In the genomic region with DNA sequence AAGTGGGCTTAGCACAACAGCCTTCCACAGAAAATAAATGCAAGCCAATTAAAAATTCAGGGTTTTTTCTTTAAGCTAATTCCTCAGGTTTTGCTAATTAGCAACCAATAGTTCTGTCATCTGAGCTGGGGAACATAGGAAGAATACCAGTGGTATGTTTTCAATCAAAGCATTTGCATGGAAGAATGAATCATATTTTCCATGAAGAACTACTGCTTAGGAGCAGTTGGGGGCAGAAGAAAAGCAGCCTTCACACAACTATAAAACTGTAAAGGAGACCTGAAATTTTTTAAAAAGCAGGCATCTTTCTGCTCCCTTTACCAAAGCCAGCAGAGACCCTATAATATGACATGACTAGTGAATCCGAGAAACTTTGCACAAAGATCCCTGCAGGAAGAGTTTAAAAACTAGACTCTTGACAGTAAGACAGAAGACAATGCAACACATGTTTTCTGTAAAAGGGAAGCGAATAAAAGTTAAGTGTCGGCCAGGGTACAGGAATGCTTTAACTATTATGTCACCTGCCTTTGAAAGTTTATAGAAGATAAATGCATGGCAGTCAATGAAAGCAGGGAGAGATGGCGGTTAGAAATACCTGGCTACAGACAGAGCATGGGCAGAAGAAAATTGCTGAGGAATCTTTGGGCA, we compare ENCODE assay signal across 23 cellular contexts.
A peak's percentile ranks its signal among the peaks of the same experiment; 100 is the strongest.
DNase-seq lines count a peak whose midpoint lies in the region; ATAC-seq and TF ChIP-seq lines count a peak whose summit lies in the region.
"Had no signal": no experiment of that assay in that cellular context is flagged by ENCODE, and none has a peak within 500 bp of the region (broad histone marks: within the 10 kb centered on the region; RNA-seq: fewer than 3 reads in every experiment).

No MANE protein-coding gene starts in this region.

- TF ChIP-seq CTCF in fibroblast of mammary gland (conservative IDR thresholded peaks at IDR 0.05; ENCODE audit: control insufficient read depth, insufficient read depth, low read depth, low read length) = peak; percentile 24

- H3K36me3 ChIP-seq in SK-N-MC (ENCODE audit: insufficient read depth, low read length) = no peaks in the 10 kb centered on the region
- H3K36me3 ChIP-seq in HAP-1 (replicated peaks) = peaks cover 6% of the 10 kb centered on the region

- in situ Hi-C loops in HAP-1 (cut with MboI; ENCODE audit: low sequenced_read_pairs) = no loop called here

- H3K4me1 ChIP-seq in HAP-1 = peaks cover 16% of the 10 kb centered on the region

- ATAC-seq in HG03139 (IDR thresholded peaks at IDR 0.05; ENCODE audit: unreplicated experiment) = no peak
- ATAC-seq: Right ventricle myocardium inferior; stimulated activated effector memory CD8-positive, alpha-beta T cell treated with anti-CD3 and anti-CD28 coated beads, Interleukin-12 subunit alpha, Interleukin-12 subunit beta, amount 100 ng/mL, for 72 hours had no signal

- peak overlapping the region; percentile 60; the same call in 1 of the 2 replicates for H3K27ac ChIP-seq in SK-N-MC

- H3K4me3 ChIP-seq in SK-N-MC (peak overlapping the region; percentile 73), fibroblast of mammary gland (ENCODE audit: control insufficient read depth, low read depth, low read length) (no peak overlapping the region), HAP-1 (no peak overlapping the region)

- peak; percentile 61 for DNase-seq in AG20443 (ENCODE audit: low spot score)
- no peak for DNase-seq in SK-N-MC (ENCODE audit: low read depth, low spot score)
- peak; percentile 74 for DNase-seq in fibroblast of mammary gland (ENCODE audit: low read depth)
- peak; percentile 35 for DNase-seq in non-pigmented ciliary epithelial cell (ENCODE audit: low read depth)
- DNase-seq in HAP-1 (ENCODE audit: low spot score in 2 of 2) = no peak
- no peak for DNase-seq in activated CD4-positive, alpha-beta T cell treated with anti-CD3 and anti-CD28 coated beads, Interleukin-2, amount 50 U/mL, for 48 hours
- DNase-seq in CD1c-positive myeloid dendritic cell (ENCODE audit: extremely low spot score) = no peak
- DNase-seq: ACHN; activated CD4-positive, alpha-beta T cell treated with anti-CD3 and anti-CD28 coated beads, Interleukin-2, amount 50 U/mL, for 4 hours; activated naive CD4-positive, alpha-beta T cell; activated T-cell treated with anti-CD3 and anti-CD28 coated beads for 4 hours; DMS79 treated with DMSO at 0.1 percent for 48 hours; effector CD4-positive, alpha-beta T cell; foreskin melanocyte; mesendoderm; NCI-H1105; NCI-H2107; NCI-H526 treated with DMSO at 0.1 percent for 48 hours; retina; stimulated activated CD4-positive, alpha-beta T cell treated with anti-CD3 and anti-CD28 coated beads, Interleukin-15, amount 100 ng/mL, for 24 hours had no signal

- H3K9me3 ChIP-seq in SK-N-MC (ENCODE audit: low read depth, low read length) (no peaks in the 10 kb centered on the region), HAP-1 (no peaks in the 10 kb centered on the region)

- H3K27me3 ChIP-seq in HAP-1 (ENCODE audit: low read depth) = no peaks in the 10 kb centered on the region

- H3K9ac ChIP-seq in SK-N-MC (ENCODE audit: insufficient read length) = no peak overlapping the region

Comparison
In these comparisons a context has a peak if more than half of its experiments do, and no peak if none do; other contexts are left out.
1. DNase-seq: peak in AG20443 (single experiment), fibroblast of mammary gland (single experiment) and non-pigmented ciliary epithelial cell (single experiment); none in SK-N-MC (single experiment), HAP-1 (0 of 2), activated CD4-positive, alpha-beta T cell treated with anti-CD3 and anti-CD28 coated beads, Interleukin-2, amount 50 U/mL, for 48 hours (0 of 2) and CD1c-positive myeloid dendritic cell (single experiment).